In the genomic region with DNA sequence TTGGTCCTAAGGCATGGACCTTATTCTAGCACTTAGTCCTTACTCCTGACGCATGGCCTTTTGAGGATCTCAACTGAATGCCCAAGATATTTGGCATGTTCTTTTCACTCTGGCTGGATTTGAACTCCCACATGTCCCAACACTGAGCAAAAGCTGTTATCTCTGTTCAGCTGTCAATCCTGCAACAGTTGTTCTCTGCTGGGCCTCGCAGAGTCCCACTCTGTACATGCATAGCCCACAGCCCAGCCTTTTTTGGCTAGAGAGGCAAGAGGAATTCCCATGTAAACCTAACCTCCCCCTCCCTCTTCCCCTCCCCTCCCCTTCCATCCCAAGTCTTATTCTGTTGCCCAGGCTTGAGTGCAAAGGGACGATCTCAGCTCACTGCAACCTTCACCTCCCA, we compare ENCODE assay signal across 1 cellular context.
TF ChIP-seq lines count a peak whose summit lies in the region.

No MANE protein-coding gene starts in this region.

TF ChIP-seq in H1, 55 proteins besides CTCF, POLR2A, EP300 and RAD21:
- TF ChIP-seq POU5F1 (IDR thresholded peaks at IDR 0.05; ENCODE audit: low read depth, low read length) (no peak), CEBPB (IDR thresholded peaks at IDR 0.05; ENCODE audit: low read depth, low read length) (no peak), SP1 (IDR thresholded peaks at IDR 0.05; ENCODE audit: low read depth, low read length) (no peak), TCF12 (IDR thresholded peaks at IDR 0.05; ENCODE audit: low read depth, low read length) (no peak), POLR2AphosphoS5 (IDR thresholded peaks at IDR 0.05; ENCODE audit: low read depth, low read length) (no peak), KDM5A (IDR thresholded peaks at IDR 0.05; ENCODE audit: low read length) (no peak), EGR1 (IDR thresholded peaks at IDR 0.05; ENCODE audit: borderline replicate concordance, low read depth, low read length) (no peak), SIX5 (IDR thresholded peaks at IDR 0.05; ENCODE audit: low read depth, low read length) (no peak), TAF7 (optimal IDR thresholded peaks at IDR 0.05; ENCODE audit: borderline replicate concordance, low read depth, low read length) (no peak), SAP30 (IDR thresholded peaks at IDR 0.05; ENCODE audit: insufficient read depth, insufficient replicate concordance, low read length) (no peak)
- TF ChIP-seq, protein P1, sequence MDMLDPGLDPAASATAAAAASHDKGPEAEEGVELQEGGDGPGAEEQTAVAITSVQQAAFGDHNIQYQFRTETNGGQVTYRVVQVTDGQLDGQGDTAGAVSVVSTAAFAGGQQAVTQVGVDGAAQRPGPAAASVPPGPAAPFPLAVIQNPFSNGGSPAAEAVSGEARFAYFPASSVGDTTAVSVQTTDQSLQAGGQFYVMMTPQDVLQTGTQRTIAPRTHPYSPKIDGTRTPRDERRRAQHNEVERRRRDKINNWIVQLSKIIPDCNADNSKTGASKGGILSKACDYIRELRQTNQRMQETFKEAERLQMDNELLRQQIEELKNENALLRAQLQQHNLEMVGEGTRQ (IDR thresholded peaks at IDR 0.05; ENCODE audit: low read length) = no peak
TF ChIP-seq in H1: peak in this region for 0.
